1 cellular context compared by ENCODE assay signal in genomic region chr6:166629628-166630027, GRCh38.
A peak's percentile ranks its signal among the peaks of the same experiment; 100 is the strongest.
TF ChIP-seq lines count a peak whose summit lies in the region.

No MANE protein-coding gene starts in this region.

TF ChIP-seq in K562, 482 proteins besides CTCF, POLR2A, EP300 and RAD21 (continued from another document and continues in another):
- TF ChIP-seq RBM39 (optimal IDR thresholded peaks at IDR 0.05; ENCODE audit: low read depth, low read length) (no peak), SP2 (IDR thresholded peaks at IDR 0.05; ENCODE audit: extremely low read depth, low read depth, low read length, poor library complexity, severe bottlenecking) (no peak), ZSCAN29 (IDR thresholded peaks at IDR 0.05) (no peak), ZBTB33 (CRISPR knock-in tag; IDR thresholded peaks at IDR 0.05) (no peak), RNF219 (CRISPR knock-in tag; IDR thresholded peaks at IDR 0.05) (no peak), EZH2 (IDR thresholded peaks at IDR 0.05; ENCODE audit: borderline replicate concordance, low read depth, low read length) (no peak), MGA (IDR thresholded peaks at IDR 0.05) (no peak), NFIC (IDR thresholded peaks at IDR 0.05) (no peak), HNRNPK (IDR thresholded peaks at IDR 0.05; ENCODE audit: low read depth, low read length, poor library complexity, severe bottlenecking) (no peak), ELF2 (CRISPR knock-in tag; IDR thresholded peaks at IDR 0.05) (no peak), SMAD3 (CRISPR knock-in tag; conservative IDR thresholded peaks at IDR 0.05) (no peak), DMBX1 (CRISPR knock-in tag; IDR thresholded peaks at IDR 0.05; ENCODE audit: borderline replicate concordance) (0 out of 2 replicates have a peak, but pooled peaks have one; percentile 22), PML (IDR thresholded peaks at IDR 0.05; ENCODE audit: low read length) (peak; percentile 55; the same call in 1 of the 2 replicates), ZKSCAN8 (CRISPR knock-in tag; IDR thresholded peaks at IDR 0.05) (no peak), ATF7 (IDR thresholded peaks at IDR 0.05) (no peak), NCOA6 (IDR thresholded peaks at IDR 0.05) (no peak), ZNF124 (CRISPR knock-in tag; IDR thresholded peaks at IDR 0.05) (no peak), THAP7 (CRISPR knock-in tag; IDR thresholded peaks at IDR 0.05) (no peak), ZNF444 (CRISPR knock-in tag; IDR thresholded peaks at IDR 0.05) (no peak), SRF (CRISPR knock-in tag; IDR thresholded peaks at IDR 0.05) (no peak), TCF15 (CRISPR knock-in tag; IDR thresholded peaks at IDR 0.05) (no peak), CBX5 (IDR thresholded peaks at IDR 0.05; ENCODE audit: borderline replicate concordance, low read depth) (no peak), ZNF316 (IDR thresholded peaks at IDR 0.05) (no peak), PHF20 (IDR thresholded peaks at IDR 0.05; ENCODE audit: partially characterized antibody) (no peak), DPF2 (IDR thresholded peaks at IDR 0.05) (no peak), ZNF507 (tag; conservative IDR thresholded peaks at IDR 0.05) (no peak), CSDE1 (IDR thresholded peaks at IDR 0.05) (no peak), THAP12 (CRISPR knock-in tag; IDR thresholded peaks at IDR 0.05) (no peak), SIX5 (IDR thresholded peaks at IDR 0.05; ENCODE audit: borderline replicate concordance in 1 of 2, insufficient read depth in 1 of 2, low read depth in 1 of 2, low read length in 2 of 2) (no peak), TBL1XR1 (IDR thresholded peaks at IDR 0.05; ENCODE audit: low read length in 2 of 2) (no peak), NR3C1 (CRISPR knock-in tag; IDR thresholded peaks at IDR 0.05) (no peak), ZNF766 (CRISPR knock-in tag; conservative IDR thresholded peaks at IDR 0.05) (no peak), FOXO4 (CRISPR knock-in tag; IDR thresholded peaks at IDR 0.05) (no peak), HMG20A (CRISPR knock-in tag; conservative IDR thresholded peaks at IDR 0.05) (no peak)
- TF ChIP-seq, protein P1, sequence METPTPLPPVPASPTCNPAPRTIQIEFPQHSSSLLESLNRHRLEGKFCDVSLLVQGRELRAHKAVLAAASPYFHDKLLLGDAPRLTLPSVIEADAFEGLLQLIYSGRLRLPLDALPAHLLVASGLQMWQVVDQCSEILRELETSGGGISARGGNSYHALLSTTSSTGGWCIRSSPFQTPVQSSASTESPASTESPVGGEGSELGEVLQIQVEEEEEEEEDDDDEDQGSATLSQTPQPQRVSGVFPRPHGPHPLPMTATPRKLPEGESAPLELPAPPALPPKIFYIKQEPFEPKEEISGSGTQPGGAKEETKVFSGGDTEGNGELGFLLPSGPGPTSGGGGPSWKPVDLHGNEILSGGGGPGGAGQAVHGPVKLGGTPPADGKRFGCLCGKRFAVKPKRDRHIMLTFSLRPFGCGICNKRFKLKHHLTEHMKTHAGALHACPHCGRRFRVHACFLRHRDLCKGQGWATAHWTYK (CRISPR knock-in tag; IDR thresholded peaks at IDR 0.05) = no peak
